In genomic region chr13:51330741-51331140, GRCh38 we compare ENCODE assay signal across 1 cellular context.
A peak's percentile ranks its signal among the peaks of the same experiment; 100 is the strongest.
TF ChIP-seq lines count a peak whose summit lies in the region.

No MANE protein-coding gene starts in this region.

TF ChIP-seq in GM12878, 131 proteins besides CTCF, POLR2A, EP300 and RAD21 (continued from another document and continues in another):
- TF ChIP-seq CEBPZ (IDR thresholded peaks at IDR 0.05; ENCODE audit: low read depth, low read length), result no peak
- TF ChIP-seq NR2F1 (conservative IDR thresholded peaks at IDR 0.05), result peak; percentile 38; the same call in 1 of the 2 replicates
- no peak for TF ChIP-seq TBL1XR1 (IDR thresholded peaks at IDR 0.05; ENCODE audit: low read depth, low read length)
- TF ChIP-seq MTA2 (IDR thresholded peaks at IDR 0.05; ENCODE audit: low read depth), result peak; percentile 97
- TF ChIP-seq ZNF274 (IDR thresholded peaks at IDR 0.05; ENCODE audit: insufficient read depth, insufficient read length), result no peak
- TF ChIP-seq ATF7 (IDR thresholded peaks at IDR 0.05; ENCODE audit: low read depth), result peak; percentile 85
- no peak for TF ChIP-seq USF1 (IDR thresholded peaks at IDR 0.05; ENCODE audit: borderline replicate concordance, extremely low read length, insufficient read depth, low read depth, low read length)
- TF ChIP-seq POLR2AphosphoS2 (IDR thresholded peaks at IDR 0.05; ENCODE audit: low read depth, low read length), result no peak
- no peak for TF ChIP-seq PAX8 (IDR thresholded peaks at IDR 0.05)
- peak; percentile 89 for TF ChIP-seq SPI1 (IDR thresholded peaks at IDR 0.05; ENCODE audit: borderline replicate concordance, insufficient read depth, low read depth, low read length)
- TF ChIP-seq HDGF (IDR thresholded peaks at IDR 0.05), result no peak
- TF ChIP-seq RAD51 (IDR thresholded peaks at IDR 0.05), result no peak
- 0 out of 2 replicates have a peak, but pooled peaks have one; percentile 51 for TF ChIP-seq ZNF207 (IDR thresholded peaks at IDR 0.05; ENCODE audit: borderline replicate concordance)
- TF ChIP-seq USF2 (IDR thresholded peaks at IDR 0.05; ENCODE audit: borderline replicate concordance, low read depth, low read length), result no peak
- TF ChIP-seq HSF1 (IDR thresholded peaks at IDR 0.05; ENCODE audit: low read depth, low read length), result no peak
- TF ChIP-seq CEBPB (IDR thresholded peaks at IDR 0.05; ENCODE audit: borderline replicate concordance in 1 of 2, low read depth in 2 of 2, low read length in 2 of 2), result no peak
- no peak for TF ChIP-seq POLR2AphosphoS5 (IDR thresholded peaks at IDR 0.05; ENCODE audit: low read length)
- TF ChIP-seq WRNIP1 (IDR thresholded peaks at IDR 0.05; ENCODE audit: borderline replicate concordance, low read depth, low read length), result no peak
- no peak for TF ChIP-seq ZBTB33 (IDR thresholded peaks at IDR 0.05)
- no peak for TF ChIP-seq NRF1 (conservative IDR thresholded peaks at IDR 0.05; ENCODE audit: low read depth, low read length)
- TF ChIP-seq PRDM15 (CRISPR knock-in tag; IDR thresholded peaks at IDR 0.05), result no peak
- no peak for TF ChIP-seq ZBTB40 (IDR thresholded peaks at IDR 0.05; ENCODE audit: borderline replicate concordance)
- TF ChIP-seq CUX1 (IDR thresholded peaks at IDR 0.05; ENCODE audit: insufficient replicate concordance, low read depth, low read length), result no peak
- TF ChIP-seq HDAC2 (IDR thresholded peaks at IDR 0.05), result no peak
- TF ChIP-seq RFX5 (IDR thresholded peaks at IDR 0.05; ENCODE audit: low read depth, low read length), result no peak
- TF ChIP-seq NFIC (IDR thresholded peaks at IDR 0.05; ENCODE audit: low read depth, low read length), result peak; percentile 84
- TF ChIP-seq FOXK2 (IDR thresholded peaks at IDR 0.05), result no peak
- no peak for TF ChIP-seq SIX5 (IDR thresholded peaks at IDR 0.05; ENCODE audit: low read depth, low read length, severe bottlenecking)
- TF ChIP-seq ZZZ3 (IDR thresholded peaks at IDR 0.05; ENCODE audit: control insufficient read depth, insufficient read length, low read depth), result no peak
- TF ChIP-seq TCF7 (IDR thresholded peaks at IDR 0.05; ENCODE audit: borderline replicate concordance), result no peak
- no peak for TF ChIP-seq SUPT20H (IDR thresholded peaks at IDR 0.05; ENCODE audit: borderline replicate concordance, control insufficient read depth, low read depth, low read length)
- no peak for TF ChIP-seq ZBED1 (IDR thresholded peaks at IDR 0.05; ENCODE audit: borderline replicate concordance)
- TF ChIP-seq SIN3A (IDR thresholded peaks at IDR 0.05; ENCODE audit: low read depth, low read length), result no peak
- no peak; the same call in none of the 2 replicates for TF ChIP-seq SMARCA5 (IDR thresholded peaks at IDR 0.05)
- TF ChIP-seq RCOR1 (conservative IDR thresholded peaks at IDR 0.05; ENCODE audit: low read depth, low read length), result no peak
